In the genomic region with DNA sequence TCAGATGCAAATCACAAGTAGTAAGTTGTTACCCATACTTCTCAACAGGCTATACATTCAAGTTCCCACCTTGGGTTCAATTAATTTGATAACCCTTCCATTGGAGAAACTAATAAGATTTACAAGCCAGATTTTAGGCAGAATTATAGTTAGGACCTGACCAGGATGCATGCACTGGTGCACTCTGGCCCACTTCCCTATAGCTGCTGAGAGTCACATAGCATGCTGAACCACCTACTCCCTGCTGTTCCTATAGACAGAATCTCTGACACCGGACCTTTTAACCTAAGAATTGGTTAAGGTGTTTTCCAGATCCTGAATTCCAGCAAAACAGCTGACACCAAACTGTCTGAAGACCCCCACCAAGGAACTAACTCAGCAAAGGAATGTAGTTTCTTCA, we compare ENCODE assay signal across 21 cellular contexts.
"Had no signal": no experiment of that assay in that cellular context is flagged by ENCODE, and none has a peak within 500 bp of the region (broad histone marks: within the 10 kb centered on the region; RNA-seq: fewer than 3 reads in every experiment).

No MANE protein-coding gene starts in this region.

- FAIRE-seq: kidney had no signal

- H3K9me3 ChIP-seq: esophagus muscularis mucosa, gastrocnemius medialis had no signal

- ATAC-seq: gastrocnemius medialis; left cardiac atrium; naive thymus-derived CD4-positive, alpha-beta T cell; psoas muscle; sciatic nerve had no signal

- H3K4me3 Mint-ChIP-seq: naive thymus-derived CD4-positive, alpha-beta T cell; nephron progenitor cell had no signal

- H3K4me1 Mint-ChIP-seq: nephron progenitor cell had no signal

- H3K4me1 ChIP-seq: esophagus muscularis mucosa, gastrocnemius medialis, psoas muscle, vagina had no signal

- H3K27me3 Mint-ChIP-seq: naive thymus-derived CD4-positive, alpha-beta T cell had no signal

- H3K4me3 ChIP-seq: esophagus muscularis mucosa, gastrocnemius medialis, left ventricle myocardium inferior, lung, psoas muscle, spleen, vagina had no signal

- H3K36me3 ChIP-seq: esophagus muscularis mucosa, gastrocnemius medialis, left ventricle myocardium inferior, vagina had no signal

- H3K27me3 ChIP-seq: esophagus muscularis mucosa, gastrocnemius medialis, spleen, vagina had no signal

- H3K27ac Mint-ChIP-seq: nephron progenitor cell had no signal

- DNase-seq: effector memory CD4-positive, alpha-beta T cell; gastrocnemius medialis; kidney; left cardiac atrium; left ventricle myocardium inferior; mesendoderm; naive thymus-derived CD4-positive, alpha-beta T cell; nephron progenitor cell; psoas muscle; retina; spleen; stimulated activated CD4-positive, alpha-beta T cell treated with anti-CD3 and anti-CD28 coated beads, Interleukin-15, amount 100 ng/mL, for 24 hours; stimulated activated CD4-positive, alpha-beta T cell treated with anti-CD3 and anti-CD28 coated beads, Interleukin-1b, Interleukin-23, amount 100 ng/mL, for 48 hours; stimulated activated CD4-positive, alpha-beta T cell treated with anti-CD3 and anti-CD28 coated beads, Interleukin-4, amount 100 ng/mL, for 24 hours; stimulated activated naive CD4-positive, alpha-beta T cell; trophoblast cell had no signal

- H3K27ac ChIP-seq: epithelial cell of prostate, esophagus muscularis mucosa, gastrocnemius medialis, left ventricle myocardium inferior, psoas muscle, spleen, vagina had no signal
